In the genomic region with DNA sequence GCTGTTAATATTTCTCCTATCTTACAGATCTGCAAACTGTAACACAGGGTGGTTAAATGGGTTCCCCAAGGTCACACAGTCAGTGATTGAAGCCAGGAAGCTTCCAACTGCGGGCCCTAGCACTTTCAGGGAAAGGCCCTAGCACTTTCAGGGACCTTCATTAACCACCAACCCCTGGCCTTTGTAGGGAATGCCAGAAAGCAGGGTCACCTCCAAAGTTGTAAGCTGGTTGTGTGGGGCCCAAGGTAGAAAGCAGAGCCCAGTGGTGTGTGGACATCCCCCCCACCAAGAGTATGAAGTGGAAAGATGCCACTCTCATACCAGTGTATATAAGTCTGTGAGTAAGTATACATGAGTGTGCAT, we compare ENCODE assay signal across 8 cellular contexts. TPM values are rescaled to one million over a fixed set of nuclear protein-coding genes. Genes with fewer than 3 reads are reported as not detected.
DNase-seq lines count a peak whose midpoint lies in the region; ATAC-seq and TF ChIP-seq lines count a peak whose summit lies in the region.

No MANE protein-coding gene starts in this region.

- intact Hi-C loops in A673 (cut with micrococcal nuclease; ENCODE audit: unreplicated experiment) (no loop called here), esophagus squamous epithelium (cut with DNase I) (no loop called here), testis (cut with DNase I; ENCODE audit: low total_unique reads) (no loop called here)

- H3K27ac Mint-ChIP-seq in WTC11: no peak overlapping the region

- H3K9me3 Mint-ChIP-seq in WTC11: no peaks in the 10 kb centered on the region

- H3K36me3 Mint-ChIP-seq in WTC11: no peaks in the 10 kb centered on the region

- H3K79me2 ChIP-seq in hepatocyte: no peaks in the 10 kb centered on the region

- POLR2A ChIA-PET in A673 (lab: Charles Lee; ENCODE audit: low non-redundant PET): interaction anchor here (0.5 kb wide), 1 partner anchor 16 kb away, joined by 3 read pairs; no protein-coding TSS in a partner anchor
- POLR2A ChIA-PET in WTC11 (lab: Charles Lee): interaction anchor here (1.8 kb wide), 1 partner anchor 12 kb away, joined by 6 read pairs; no protein-coding TSS in a partner anchor

- no TSS peak for BruUV-seq in A673 (replicated peaks; lab: Mats Ljungman, UMichigan)

- H3K9me3 ChIP-seq in A673 (ENCODE audit: low read depth, low read length, poor library complexity, severe bottlenecking) (no peaks in the 10 kb centered on the region), hepatocyte (ENCODE audit: low read depth) (no peaks in the 10 kb centered on the region), esophagus squamous epithelium (no peaks in the 10 kb centered on the region), testis (no peaks in the 10 kb centered on the region)

- no peaks in the 10 kb centered on the region for H3K36me3 ChIP-seq in A673 (ENCODE audit: insufficient read depth, low read length, poor library complexity, severe bottlenecking)
- no peaks in the 10 kb centered on the region for H3K36me3 ChIP-seq in hepatocyte (replicated peaks; ENCODE audit: insufficient read depth, low read depth)
- H3K36me3 ChIP-seq in esophagus squamous epithelium: no peaks in the 10 kb centered on the region
- no peaks in the 10 kb centered on the region for H3K36me3 ChIP-seq in testis (ENCODE audit: low read depth, missing control alignments)

- H3K4me1 Mint-ChIP-seq in WTC11: peaks cover 50% of the 10 kb centered on the region

- TF ChIP-seq POLR2A in esophagus squamous epithelium (IDR thresholded peaks at IDR 0.05): no peak
- no peak for TF ChIP-seq POLR2A in testis (IDR thresholded peaks at IDR 0.05)

- peak overlapping the region; percentile 96 for H3K4me2 ChIP-seq in hepatocyte

- H3K27me3 ChIP-seq in A673 (replicated peaks; ENCODE audit: insufficient read depth, low read depth, low read length, poor library complexity) (no peaks in the 10 kb centered on the region), hepatocyte (peaks cover 96% of the 10 kb centered on the region), esophagus squamous epithelium (peaks cover 77 to 100% (median 91%) of the 10 kb centered on the region in 4 donors), testis (peaks cover 7% of the 10 kb centered on the region)

- H3K4me1 ChIP-seq in A673 (ENCODE audit: insufficient read depth, low read length, poor library complexity, severe bottlenecking) (peaks cover 52% of the 10 kb centered on the region), hepatocyte (ENCODE audit: insufficient read depth) (peaks cover 63% of the 10 kb centered on the region), esophagus squamous epithelium (peaks cover 70 to 95% (median 82%) of the 10 kb centered on the region in 3 donors), testis (peaks cover 34% of the 10 kb centered on the region)

- CTCF ChIA-PET in A673 (lab: Charles Lee): no interaction called here
- CTCF ChIA-PET in WTC11 (lab: Charles Lee): interaction anchor here (0.9 to 5.1 kb wide), 5 partner anchors 8 to 29 kb away, joined by 3 to 47 read pairs (median 3); no protein-coding TSS in a partner anchor

- DNase-seq in A673 (ENCODE audit: low spot score) (peak; percentile 40), ELR (ENCODE audit: low read depth) (peak; percentile 39), WTC11 (ENCODE audit: low spot score) (no peak), hepatocyte (ENCODE audit: low spot score) (no peak), esophagus squamous epithelium (lab: John Stamatoyannopoulos, UW) (no peak), testis (no peak)

- 46% methylated on average over 1 of the region's 1 CpG for WGBS in hepatocyte (ENCODE audit: low lambda C conversion rate, missing lambda C conversion rate)
- 56 to 67% methylated on average over 1 of the region's 1 CpG for WGBS in esophagus squamous epithelium, 2 donors
- 61 to 80% methylated on average over 1 of the region's 1 CpG for WGBS in testis, 2 donors

- H2AFZ ChIP-seq in hepatocyte: no peak overlapping the region

- H4K20me1 ChIP-seq in hepatocyte (ENCODE audit: insufficient read depth, poor library complexity, severe bottlenecking): no peaks in the 10 kb centered on the region

- H3K27ac ChIP-seq in A673 (ENCODE audit: low read depth, low read length, poor library complexity, severe bottlenecking): peak overlapping the region; percentile 96
- H3K27ac ChIP-seq in hepatocyte: no peak overlapping the region
- no peak overlapping the region for H3K27ac ChIP-seq in esophagus squamous epithelium
- H3K27ac ChIP-seq in testis: no peak overlapping the region

- TF ChIP-seq CTCF in A673 (conservative IDR thresholded peaks at IDR 0.05; ENCODE audit: low read depth, low read length) (no peak), WTC11 (IDR thresholded peaks at IDR 0.05) (no peak), hepatocyte (IDR thresholded peaks at IDR 0.05; ENCODE audit: poor library complexity) (no peak), esophagus squamous epithelium (IDR thresholded peaks at IDR 0.05) (no peak), testis (IDR thresholded peaks at IDR 0.05) (no peak)

- H3K4me3 ChIP-seq in A673 (ENCODE audit: low read depth, low read length, poor library complexity, severe bottlenecking) (peak overlapping the region; percentile 81), hepatocyte (no peak overlapping the region), esophagus squamous epithelium (no peak overlapping the region), testis (no peak overlapping the region)

- no peak for ATAC-seq in WTC11
- no peak for ATAC-seq in HG02642 (IDR thresholded peaks at IDR 0.05; ENCODE audit: poor library complexity, unreplicated experiment)
- ATAC-seq in HG02610 (IDR thresholded peaks at IDR 0.05; ENCODE audit: unreplicated experiment): no peak

- H3K9me2 ChIP-seq in hepatocyte (replicated peaks; ENCODE audit: insufficient read depth): no peaks in the 10 kb centered on the region

- peak overlapping the region; percentile 48 for H3K4me3 Mint-ChIP-seq in WTC11

- H3K27me3 Mint-ChIP-seq in WTC11 (ENCODE audit: low read depth): peaks cover 99% of the 10 kb centered on the region

TF ChIP-seq in WTC11, 78 proteins besides CTCF, POLR2A, EP300 and RAD21:
- TF ChIP-seq, protein P1, sequence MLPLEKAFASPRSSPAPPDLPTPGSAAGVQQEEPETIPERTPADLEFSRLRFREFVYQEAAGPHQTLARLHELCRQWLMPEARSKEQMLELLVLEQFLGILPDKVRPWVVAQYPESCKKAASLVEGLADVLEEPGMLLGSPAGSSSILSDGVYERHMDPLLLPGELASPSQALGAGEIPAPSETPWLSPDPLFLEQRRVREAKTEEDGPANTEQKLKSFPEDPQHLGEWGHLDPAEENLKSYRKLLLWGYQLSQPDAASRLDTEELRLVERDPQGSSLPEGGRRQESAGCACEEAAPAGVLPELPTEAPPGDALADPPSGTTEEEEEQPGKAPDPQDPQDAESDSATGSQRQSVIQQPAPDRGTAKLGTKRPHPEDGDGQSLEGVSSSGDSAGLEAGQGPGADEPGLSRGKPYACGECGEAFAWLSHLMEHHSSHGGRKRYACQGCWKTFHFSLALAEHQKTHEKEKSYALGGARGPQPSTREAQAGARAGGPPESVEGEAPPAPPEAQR (CRISPR knock-in tag; IDR thresholded peaks at IDR 0.05): no peak
- TF ChIP-seq, protein P2, sequence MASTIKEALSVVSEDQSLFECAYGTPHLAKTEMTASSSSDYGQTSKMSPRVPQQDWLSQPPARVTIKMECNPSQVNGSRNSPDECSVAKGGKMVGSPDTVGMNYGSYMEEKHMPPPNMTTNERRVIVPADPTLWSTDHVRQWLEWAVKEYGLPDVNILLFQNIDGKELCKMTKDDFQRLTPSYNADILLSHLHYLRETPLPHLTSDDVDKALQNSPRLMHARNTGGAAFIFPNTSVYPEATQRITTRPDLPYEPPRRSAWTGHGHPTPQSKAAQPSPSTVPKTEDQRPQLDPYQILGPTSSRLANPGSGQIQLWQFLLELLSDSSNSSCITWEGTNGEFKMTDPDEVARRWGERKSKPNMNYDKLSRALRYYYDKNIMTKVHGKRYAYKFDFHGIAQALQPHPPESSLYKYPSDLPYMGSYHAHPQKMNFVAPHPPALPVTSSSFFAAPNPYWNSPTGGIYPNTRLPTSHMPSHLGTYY (CRISPR knock-in tag; IDR thresholded peaks at IDR 0.05): no peak
- TF ChIP-seq, protein P3, sequence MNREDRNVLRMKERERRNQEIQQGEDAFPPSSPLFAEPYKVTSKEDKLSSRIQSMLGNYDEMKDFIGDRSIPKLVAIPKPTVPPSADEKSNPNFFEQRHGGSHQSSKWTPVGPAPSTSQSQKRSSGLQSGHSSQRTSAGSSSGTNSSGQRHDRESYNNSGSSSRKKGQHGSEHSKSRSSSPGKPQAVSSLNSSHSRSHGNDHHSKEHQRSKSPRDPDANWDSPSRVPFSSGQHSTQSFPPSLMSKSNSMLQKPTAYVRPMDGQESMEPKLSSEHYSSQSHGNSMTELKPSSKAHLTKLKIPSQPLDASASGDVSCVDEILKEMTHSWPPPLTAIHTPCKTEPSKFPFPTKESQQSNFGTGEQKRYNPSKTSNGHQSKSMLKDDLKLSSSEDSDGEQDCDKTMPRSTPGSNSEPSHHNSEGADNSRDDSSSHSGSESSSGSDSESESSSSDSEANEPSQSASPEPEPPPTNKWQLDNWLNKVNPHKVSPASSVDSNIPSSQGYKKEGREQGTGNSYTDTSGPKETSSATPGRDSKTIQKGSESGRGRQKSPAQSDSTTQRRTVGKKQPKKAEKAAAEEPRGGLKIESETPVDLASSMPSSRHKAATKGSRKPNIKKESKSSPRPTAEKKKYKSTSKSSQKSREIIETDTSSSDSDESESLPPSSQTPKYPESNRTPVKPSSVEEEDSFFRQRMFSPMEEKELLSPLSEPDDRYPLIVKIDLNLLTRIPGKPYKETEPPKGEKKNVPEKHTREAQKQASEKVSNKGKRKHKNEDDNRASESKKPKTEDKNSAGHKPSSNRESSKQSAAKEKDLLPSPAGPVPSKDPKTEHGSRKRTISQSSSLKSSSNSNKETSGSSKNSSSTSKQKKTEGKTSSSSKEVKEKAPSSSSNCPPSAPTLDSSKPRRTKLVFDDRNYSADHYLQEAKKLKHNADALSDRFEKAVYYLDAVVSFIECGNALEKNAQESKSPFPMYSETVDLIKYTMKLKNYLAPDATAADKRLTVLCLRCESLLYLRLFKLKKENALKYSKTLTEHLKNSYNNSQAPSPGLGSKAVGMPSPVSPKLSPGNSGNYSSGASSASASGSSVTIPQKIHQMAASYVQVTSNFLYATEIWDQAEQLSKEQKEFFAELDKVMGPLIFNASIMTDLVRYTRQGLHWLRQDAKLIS (CRISPR knock-in tag; IDR thresholded peaks at IDR 0.05; ENCODE audit: borderline replicate concordance): no peak

RNA-seq across cellular contexts. Expression of a gene that starts 4.4 kb away (rescaled TPM):
- total RNA-seq in A673 (2021) (18.3 and 20.4 TPM in 2 replicates), WTC11 (2021) (0.28 to 0.64 TPM (median 0.55 TPM) in 3 replicates), hepatocyte (0.04 and 0.37 TPM in 2 replicates), esophagus squamous epithelium (not detected), testis (1 to 10 TPM in 1 of 2 donors, under 1 TPM in 1; 0.99 to 1.1 TPM)
- polyA plus RNA-seq in hepatocyte (1.2 and 2.8 TPM in 2 replicates), testis (ENCODE audit: insufficient read depth, low read depth, low replicate concordance) (0.29 TPM)

RNA-seq across cellular contexts. Expression of a gene that starts 13.0 kb away (rescaled TPM):
- total RNA-seq in A673 (2021): 28.9 and 33.2 TPM in 2 replicates
- not detected in 3 replicates for total RNA-seq in WTC11 (2021)
- not detected in 2 replicates for total RNA-seq in hepatocyte
- polyA plus RNA-seq in hepatocyte: 0.44 TPM in 1 of 2 replicates, not detected in the other
- not detected for total RNA-seq in esophagus squamous epithelium
- not detected for total RNA-seq in testis
- 0.21 TPM for polyA plus RNA-seq in testis (ENCODE audit: insufficient read depth, low read depth, low replicate concordance)

Comparison
In these comparisons a context has a peak if more than half of its experiments do, and no peak if none do; other contexts are left out.
1. DNase-seq: peak in A673 (single experiment) and ELR (single experiment); none in WTC11 (single experiment), hepatocyte (single experiment), esophagus squamous epithelium (single experiment) and testis (single experiment).
2. RNA of a gene that starts 13.0 kb away (total RNA-seq): 28.9 to 33.2 TPM in A673; not detected in WTC11, not detected in hepatocyte, not detected in esophagus squamous epithelium and not detected in testis; every median in the first group is over 10 times any median in the second.